14 cellular contexts compared by ENCODE assay signal in genomic region chr3:188021502-188022040, GRCh38.
A peak's percentile ranks its signal among the peaks of the same experiment; 100 is the strongest.
DNase-seq lines count a peak whose midpoint lies in the region; ATAC-seq and TF ChIP-seq lines count a peak whose summit lies in the region.
"Had no signal": no experiment of that assay in that cellular context is flagged by ENCODE, and none has a peak within 500 bp of the region (broad histone marks: within the 10 kb centered on the region; RNA-seq: fewer than 3 reads in every experiment).

No MANE protein-coding gene starts in this region.

- WGBS in ovary, 3 donors, result 32 to 51% (median 33%) methylated on average over 7 of the region's 7 CpGs

- peak; percentile 33 for DNase-seq in MCF 10A (ENCODE audit: unreplicated experiment)
- no peak for DNase-seq in breast epithelium (ENCODE audit: low spot score in 2 of 2)
- peak; percentile 59 for DNase-seq in astrocyte of the spinal cord (ENCODE audit: low read depth, low spot score)
- peak in 2 of 3 donors; percentile 25 to 35 for DNase-seq in immature natural killer cell
- DNase-seq in ovary, result no peak
- no peak for DNase-seq in NCI-H1092 (lab: John Stamatoyannopoulos, UW)
- DNase-seq in activated naive CD4-positive, alpha-beta T cell treated with anti-CD3 and anti-CD28 coated beads, Interleukin-2, amount 50 U/mL, for 72 hours (ENCODE audit: low spot score in 2 of 2), result no peak
- DNase-seq: activated naive CD4-positive, alpha-beta T cell; MM.1S; stimulated activated naive CD8-positive, alpha-beta T cell treated with anti-CD3 and anti-CD28 coated beads, Interleukin-15, amount 100 ng/mL, for 72 hours had no signal

- no peak overlapping the region for H3K4me3 Mint-ChIP-seq in MCF 10A (ENCODE audit: unreplicated experiment)
- H3K4me3 Mint-ChIP-seq in immature natural killer cell, result peak overlapping the region in 4 of 5 donors; percentile 19 to 62 (median 48)
- H3K4me3 Mint-ChIP-seq: central memory CD8-positive, alpha-beta T cell; stimulated activated naive CD8-positive, alpha-beta T cell treated with anti-CD3 and anti-CD28 coated beads, Interleukin-15, amount 100 ng/mL, for 72 hours had no signal

- no peaks in the 10 kb centered on the region for H3K4me1 Mint-ChIP-seq in MCF 10A (ENCODE audit: insufficient read depth, unreplicated experiment)
- peaks cover 2 to 25% of the 10 kb centered on the region in 2 donors for H3K4me1 Mint-ChIP-seq in immature natural killer cell
- H3K4me1 Mint-ChIP-seq: central memory CD8-positive, alpha-beta T cell had no signal

- H3K27ac Mint-ChIP-seq in MCF 10A (ENCODE audit: low read depth, unreplicated experiment) (no peak overlapping the region), immature natural killer cell (peak overlapping the region in 5 of 6 donors; percentile 11 to 86 (median 45))
- no peak overlapping the region for H3K27ac Mint-ChIP-seq in activated naive CD4-positive, alpha-beta T cell treated with anti-CD3 and anti-CD28 coated beads, Interleukin-2, amount 50 U/mL, for 72 hours
- H3K27ac Mint-ChIP-seq: stimulated activated naive CD8-positive, alpha-beta T cell treated with anti-CD3 and anti-CD28 coated beads, Interleukin-15, amount 100 ng/mL, for 72 hours had no signal

- no peak for TF ChIP-seq EP300 in ovary (IDR thresholded peaks at IDR 0.05)

- no TSS peak for BruUV-seq in MCF 10A (replicated peaks; lab: Mats Ljungman, UMichigan)

- no peaks in the 10 kb centered on the region for H3K27me3 Mint-ChIP-seq in MCF 10A (ENCODE audit: insufficient read depth, unreplicated experiment)
- H3K27me3 Mint-ChIP-seq in immature natural killer cell (ENCODE audit: low read depth in 3 of 3), result peaks cover 0 to 5% (median 3%) of the 10 kb centered on the region in 3 donors

- H3K9me3 Mint-ChIP-seq in MCF 10A (ENCODE audit: unreplicated experiment) (no peaks in the 10 kb centered on the region), immature natural killer cell (peaks cover 0 to 2% (median 0%) of the 10 kb centered on the region in 6 donors)
- peaks cover 0 to 9% of the 10 kb centered on the region in 2 donors for H3K9me3 Mint-ChIP-seq in activated naive CD4-positive, alpha-beta T cell treated with anti-CD3 and anti-CD28 coated beads, Interleukin-2, amount 50 U/mL, for 72 hours
- H3K9me3 Mint-ChIP-seq: central memory CD8-positive, alpha-beta T cell had no signal

- H3K27ac ChIP-seq in breast epithelium (no peak overlapping the region), ovary (no peak overlapping the region)

- in situ Hi-C loops in astrocyte of the spinal cord (cut with HindIII; ENCODE audit: low sequenced_read_pairs), result no loop called here

- ATAC-seq in HG03280 (IDR thresholded peaks at IDR 0.05; ENCODE audit: unreplicated experiment), result no peak
- ATAC-seq in activated naive CD4-positive, alpha-beta T cell treated with anti-CD3 and anti-CD28 coated beads, Interleukin-2, amount 50 U/mL, for 72 hours, result no peak
- ATAC-seq: HCT116; stimulated activated naive CD8-positive, alpha-beta T cell treated with anti-CD3 and anti-CD28 coated beads, Interleukin-15, amount 100 ng/mL, for 72 hours had no signal

- H3K27me3 ChIP-seq in breast epithelium (no peaks in the 10 kb centered on the region), ovary (no peaks in the 10 kb centered on the region)

- H3K9me3 ChIP-seq in breast epithelium, result no peaks in the 10 kb centered on the region
- no peaks in the 10 kb centered on the region for H3K9me3 ChIP-seq in ovary

- H3K4me3 ChIP-seq in breast epithelium (no peak overlapping the region), astrocyte of the spinal cord (ENCODE audit: low read depth, low read length) (no peak overlapping the region), ovary (no peak overlapping the region)
- H3K4me3 ChIP-seq: skin epidermis had no signal

- CTCF ChIA-PET in MCF 10A (lab: Yijun Ruan, JAX), result interaction anchor here (0.8 kb wide), 1 partner anchor 449 kb away, joined by 3 read pairs; no protein-coding TSS in a partner anchor

- no peaks in the 10 kb centered on the region for H3K4me1 ChIP-seq in breast epithelium
- H3K4me1 ChIP-seq in ovary (ENCODE audit: insufficient read depth), result no peaks in the 10 kb centered on the region

- no peak for TF ChIP-seq POLR2A in breast epithelium (IDR thresholded peaks at IDR 0.05)
- no peak for TF ChIP-seq POLR2A in ovary (IDR thresholded peaks at IDR 0.05)

- TF ChIP-seq CTCF in MCF 10A (IDR thresholded peaks at IDR 0.05; ENCODE audit: unreplicated experiment), result no peak
- no peak for TF ChIP-seq CTCF in breast epithelium (IDR thresholded peaks at IDR 0.05)
- TF ChIP-seq CTCF in astrocyte of the spinal cord (IDR thresholded peaks at IDR 0.05; ENCODE audit: low read depth, low read length), result no peak
- no peak for TF ChIP-seq CTCF in ovary (IDR thresholded peaks at IDR 0.05)

- intact Hi-C loops in MCF 10A (cut with micrococcal nuclease) (no loop called here), breast epithelium (cut with DNase I; ENCODE audit: low total_unique reads) (no loop called here), ovary (cut with DNase I) (no loop called here)

- H3K36me3 Mint-ChIP-seq in MCF 10A (ENCODE audit: insufficient read depth, unreplicated experiment) (no peaks in the 10 kb centered on the region), immature natural killer cell (peaks cover 0 to 3% (median 0%) of the 10 kb centered on the region in 3 donors)
- H3K36me3 Mint-ChIP-seq in activated naive CD4-positive, alpha-beta T cell treated with anti-CD3 and anti-CD28 coated beads, Interleukin-2, amount 50 U/mL, for 72 hours, result peaks cover 0 to 9% of the 10 kb centered on the region in 2 donors

- POLR2A ChIA-PET in MCF 10A (lab: Yijun Ruan, JAX), result interaction anchor here (0.6 kb wide), 2 partner anchors 908 to 1891 kb away, joined by 3 read pairs; no protein-coding TSS in a partner anchor

- H3K36me3 ChIP-seq in breast epithelium (no peaks in the 10 kb centered on the region), ovary (no peaks in the 10 kb centered on the region)

Comparison
In these comparisons a context has a peak if more than half of its experiments do, and no peak if none do; other contexts are left out.
1. DNase-seq: peak in MCF 10A (single experiment), astrocyte of the spinal cord (single experiment) and immature natural killer cell (2 of 3); none in breast epithelium (0 of 2), ovary (0 of 5), NCI-H1092 (single experiment) and activated naive CD4-positive, alpha-beta T cell treated with anti-CD3 and anti-CD28 coated beads, Interleukin-2, amount 50 U/mL, for 72 hours (0 of 2).
2. H3K27ac Mint-ChIP-seq: peak in immature natural killer cell (5 of 6); none in MCF 10A (single experiment) and activated naive CD4-positive, alpha-beta T cell treated with anti-CD3 and anti-CD28 coated beads, Interleukin-2, amount 50 U/mL, for 72 hours (0 of 2).